14 cellular contexts compared by ENCODE assay signal in genomic region chr2:221422516-221423211, GRCh38.
DNase-seq lines count a peak whose midpoint lies in the region; ATAC-seq and TF ChIP-seq lines count a peak whose summit lies in the region.
"Had no signal": no experiment of that assay in that cellular context is flagged by ENCODE, and none has a peak within 500 bp of the region (broad histone marks: within the 10 kb centered on the region; RNA-seq: fewer than 3 reads in every experiment).

No MANE protein-coding gene starts in this region.

- intact Hi-C loops in IMR-90 (cut with micrococcal nuclease) = loop anchor here (10.0 kb wide), 1 partner anchor 578 kb away; no protein-coding TSS in a partner anchor

- no peak for TF ChIP-seq RAD21 in IMR-90 (IDR thresholded peaks at IDR 0.05; ENCODE audit: low read length)

- H3K9me1 ChIP-seq in IMR-90 (ENCODE audit: insufficient read depth, low read length) = no peaks in the 10 kb centered on the region; the same call in 1 of the 2 replicates

- dilution Hi-C loops in IMR-90 (cut with HindIII; ENCODE audit: low sequenced_read_pairs, unreplicated experiment) = no loop called here

- no CpG with 5 or more reads among the region's 4 CpGs for WGBS in IMR-90 (ENCODE audit: extremely low coverage in 2 of 2, insufficient read length in 1 of 2), 2 experiments
- WGBS in hepatocyte (ENCODE audit: low lambda C conversion rate, missing lambda C conversion rate) = 96% methylated on average over 4 of the region's 4 CpGs

- H3K18ac ChIP-seq in IMR-90 (ENCODE audit: low read depth, low read length) = no peak overlapping the region

- no peak overlapping the region for H2BK120ac ChIP-seq in IMR-90 (ENCODE audit: low read depth, low read length)

- peaks cover 6% of the 10 kb centered on the region for H3K36me3 Mint-ChIP-seq in T-helper 17 cell (ENCODE audit: low read depth)

- H2BK5ac ChIP-seq in IMR-90 (ENCODE audit: low read depth, low read length, poor library complexity, severe bottlenecking) = no peak overlapping the region

- H3K4me3 Mint-ChIP-seq in T-helper 17 cell = no peak overlapping the region
- H3K4me3 Mint-ChIP-seq: CD8-positive, alpha-beta T cell had no signal

- TF ChIP-seq POLR2A in IMR-90 (IDR thresholded peaks at IDR 0.05; ENCODE audit: low read depth, low read length) = no peak

- BruUV-seq in IMR-90 (replicated peaks; lab: Mats Ljungman, UMichigan) = no TSS peak

- no peaks in the 10 kb centered on the region for H3K9me3 ChIP-seq in IMR-90 (ENCODE audit: control insufficient read depth, insufficient read depth, low read length)
- H3K9me3 ChIP-seq in T-helper 17 cell (ENCODE audit: control insufficient read depth, low read length, poor library complexity, severe bottlenecking) = no peaks in the 10 kb centered on the region
- no peaks in the 10 kb centered on the region for H3K9me3 ChIP-seq in hepatocyte (ENCODE audit: low read depth)
- H3K9me3 ChIP-seq: BE2C had no signal

- peaks cover 0 to 5% of the 10 kb centered on the region in 2 experiments; a peak in 2 of 4 replicates for H3K79me1 ChIP-seq in IMR-90 (ENCODE audit: low read depth in 1 of 2, low read length in 2 of 2)

- DNase-seq in IMR-90 (peak; percentile 52), T-helper 17 cell (no peak), renal cortical epithelial cell (ENCODE audit: low read depth) (peak; percentile 26), hepatocyte (ENCODE audit: low spot score) (no peak), NCI-H1694 treated with DMSO at 0.1 percent for 48 hours (lab: John Stamatoyannopoulos, UW) (no peak)
- DNase-seq: BE2C; CD8-positive, alpha-beta T cell; Karpas-422; NCI-H2029; NCI-H2171 treated with DMSO at 0.1 percent for 48 hours; NCI-H510A treated with DMSO at 0.1 percent for 48 hours; SHP77 had no signal

- CTCF ChIA-PET in IMR-90 (lab: Yijun Ruan, JAX) = no interaction called here

- no peak overlapping the region for H4K91ac ChIP-seq in IMR-90 (ENCODE audit: insufficient read depth, low read depth, low read length)

- H2BK20ac ChIP-seq in IMR-90 (ENCODE audit: low read depth, low read length) = no peak overlapping the region

- no peak overlapping the region for H3K56ac ChIP-seq in IMR-90 (ENCODE audit: extremely low read depth, insufficient read depth, low read length)

- no peak overlapping the region for H3K4me2 ChIP-seq in IMR-90 (ENCODE audit: low read depth, low read length)
- no peak overlapping the region for H3K4me2 ChIP-seq in hepatocyte

- ATAC-seq in IMR-90 (ENCODE audit: low read depth) (no peak), T-helper 17 cell (no peak), esophagus mucosa (peak; percentile 84), HG03196 (IDR thresholded peaks at IDR 0.05; ENCODE audit: unreplicated experiment) (no peak)
- ATAC-seq: CD8-positive, alpha-beta T cell had no signal

- H3K27ac ChIP-seq in IMR-90 (ENCODE audit: insufficient read depth, low read length) (no peak overlapping the region), hepatocyte (no peak overlapping the region)

- no peak overlapping the region for H4K5ac ChIP-seq in IMR-90 (ENCODE audit: low read depth, low read length)

- H3K23ac ChIP-seq in IMR-90 (ENCODE audit: low read depth, low read length) = no peak overlapping the region

- H3K27me3 Mint-ChIP-seq in T-helper 17 cell = no peaks in the 10 kb centered on the region

- no peak overlapping the region for H4K8ac ChIP-seq in IMR-90 (ENCODE audit: low read depth in 2 of 2, low read length in 2 of 2)

- no peak overlapping the region for H3K4ac ChIP-seq in IMR-90 (ENCODE audit: low read depth, low read length)

- no peak overlapping the region for H3K4me3 ChIP-seq in IMR-90 (ENCODE audit: insufficient read depth, low read depth, low read length)
- no peak overlapping the region for H3K4me3 ChIP-seq in hepatocyte

- no peak overlapping the region for H3K9ac ChIP-seq in IMR-90 (ENCODE audit: low read depth, low read length)

- H4K20me1 ChIP-seq in IMR-90 (ENCODE audit: insufficient read depth, low read length) = no peaks in the 10 kb centered on the region
- H4K20me1 ChIP-seq in hepatocyte (ENCODE audit: insufficient read depth, poor library complexity, severe bottlenecking) = no peaks in the 10 kb centered on the region

- H2AFZ ChIP-seq in IMR-90 (replicated peaks; ENCODE audit: low read length, poor library complexity) (no peak overlapping the region), hepatocyte (no peak overlapping the region)

- in situ Hi-C loops in IMR-90 (cut with MboI; ENCODE audit: low sequenced_read_pairs) = no loop called here

- no peak for TF ChIP-seq CTCF in IMR-90 (conservative IDR thresholded peaks at IDR 0.05; ENCODE audit: low read depth, low read length)
- TF ChIP-seq CTCF in hepatocyte (IDR thresholded peaks at IDR 0.05; ENCODE audit: poor library complexity) = no peak

- H3K27ac Mint-ChIP-seq in T-helper 17 cell = peak overlapping the region; percentile 27
- H3K27ac Mint-ChIP-seq: CD8-positive, alpha-beta T cell had no signal

- H3K4me1 ChIP-seq in IMR-90 (ENCODE audit: control insufficient read depth, insufficient read depth, low read length) (peaks cover 2% of the 10 kb centered on the region; the same call in 1 of the 2 replicates), hepatocyte (ENCODE audit: insufficient read depth) (no peaks in the 10 kb centered on the region)
- H3K4me1 ChIP-seq: BE2C had no signal

- no peak overlapping the region for H3K14ac ChIP-seq in IMR-90 (replicated peaks; ENCODE audit: low read depth, low read length)

- POLR2A ChIA-PET in IMR-90 (lab: Charles Lee; ENCODE audit: unreplicated experiment) = no interaction called here

- no peak overlapping the region for H2AK5ac ChIP-seq in IMR-90 (ENCODE audit: low read depth, low read length)

- peaks cover 14% of the 10 kb centered on the region for H3K4me1 Mint-ChIP-seq in T-helper 17 cell

- no peak overlapping the region for H2AK9ac ChIP-seq in IMR-90 (replicated peaks; ENCODE audit: low read depth, low read length, poor library complexity)

- H3K27me3 ChIP-seq in IMR-90 (ENCODE audit: control insufficient read depth, insufficient read depth, low read length) (no peaks in the 10 kb centered on the region), hepatocyte (no peaks in the 10 kb centered on the region)
- H3K27me3 ChIP-seq: BE2C had no signal

- H3K36me3 ChIP-seq in IMR-90 (ENCODE audit: control insufficient read depth, insufficient read depth, low read length) = peaks cover 36% of the 10 kb centered on the region
- no peaks in the 10 kb centered on the region for H3K36me3 ChIP-seq in hepatocyte (replicated peaks; ENCODE audit: insufficient read depth, low read depth)
- H3K36me3 ChIP-seq: BE2C had no signal

- no peaks in the 10 kb centered on the region for H3K79me2 ChIP-seq in hepatocyte

- H3K9me2 ChIP-seq in hepatocyte (replicated peaks; ENCODE audit: insufficient read depth) = no peaks in the 10 kb centered on the region

- H2BK15ac ChIP-seq in IMR-90 (ENCODE audit: low read depth, low read length) = no peak overlapping the region

TF ChIP-seq in IMR-90, 13 proteins besides CTCF, POLR2A, EP300 and RAD21:
- no peak for TF ChIP-seq MXI1 (IDR thresholded peaks at IDR 0.05; ENCODE audit: borderline replicate concordance, low read depth, low read length)
- TF ChIP-seq RFX5 (IDR thresholded peaks at IDR 0.05; ENCODE audit: low read depth, low read length) = no peak
- no peak for TF ChIP-seq SMC3 (IDR thresholded peaks at IDR 0.05; ENCODE audit: low read depth, low read length)
- TF ChIP-seq NFE2L2 (IDR thresholded peaks at IDR 0.05; ENCODE audit: low read depth, low read length) = no peak
- TF ChIP-seq USF2 (IDR thresholded peaks at IDR 0.05; ENCODE audit: low read depth, low read length) = no peak
- no peak for TF ChIP-seq CHD1 (IDR thresholded peaks at IDR 0.05; ENCODE audit: low read depth, low read length)
- no peak for TF ChIP-seq MAFK (IDR thresholded peaks at IDR 0.05; ENCODE audit: low read depth, low read length)
- TF ChIP-seq RCOR1 (IDR thresholded peaks at IDR 0.05; ENCODE audit: insufficient replicate concordance, low read length) = no peak
- TF ChIP-seq BHLHE40 (IDR thresholded peaks at IDR 0.05; ENCODE audit: low read depth, low read length) = no peak
- TF ChIP-seq CEBPB (IDR thresholded peaks at IDR 0.05; ENCODE audit: low read depth, low read length) = no peak
- no peak for TF ChIP-seq ELK1 (IDR thresholded peaks at IDR 0.05; ENCODE audit: borderline replicate concordance, low read depth, low read length)
- TF ChIP-seq FOS (IDR thresholded peaks at IDR 0.05; ENCODE audit: low read depth, low read length) = no peak
- no peak for TF ChIP-seq MAZ (IDR thresholded peaks at IDR 0.05; ENCODE audit: borderline replicate concordance, low read depth, low read length)
TF ChIP-seq in IMR-90: peak in this region for 0.

Comparison
In these comparisons a context has a peak if more than half of its experiments do, and no peak if none do; other contexts are left out.
1. DNase-seq: peak in IMR-90 (single experiment) and renal cortical epithelial cell (single experiment); none in T-helper 17 cell (0 of 3), hepatocyte (single experiment) and NCI-H1694 treated with DMSO at 0.1 percent for 48 hours (single experiment).